In the genomic region with DNA sequence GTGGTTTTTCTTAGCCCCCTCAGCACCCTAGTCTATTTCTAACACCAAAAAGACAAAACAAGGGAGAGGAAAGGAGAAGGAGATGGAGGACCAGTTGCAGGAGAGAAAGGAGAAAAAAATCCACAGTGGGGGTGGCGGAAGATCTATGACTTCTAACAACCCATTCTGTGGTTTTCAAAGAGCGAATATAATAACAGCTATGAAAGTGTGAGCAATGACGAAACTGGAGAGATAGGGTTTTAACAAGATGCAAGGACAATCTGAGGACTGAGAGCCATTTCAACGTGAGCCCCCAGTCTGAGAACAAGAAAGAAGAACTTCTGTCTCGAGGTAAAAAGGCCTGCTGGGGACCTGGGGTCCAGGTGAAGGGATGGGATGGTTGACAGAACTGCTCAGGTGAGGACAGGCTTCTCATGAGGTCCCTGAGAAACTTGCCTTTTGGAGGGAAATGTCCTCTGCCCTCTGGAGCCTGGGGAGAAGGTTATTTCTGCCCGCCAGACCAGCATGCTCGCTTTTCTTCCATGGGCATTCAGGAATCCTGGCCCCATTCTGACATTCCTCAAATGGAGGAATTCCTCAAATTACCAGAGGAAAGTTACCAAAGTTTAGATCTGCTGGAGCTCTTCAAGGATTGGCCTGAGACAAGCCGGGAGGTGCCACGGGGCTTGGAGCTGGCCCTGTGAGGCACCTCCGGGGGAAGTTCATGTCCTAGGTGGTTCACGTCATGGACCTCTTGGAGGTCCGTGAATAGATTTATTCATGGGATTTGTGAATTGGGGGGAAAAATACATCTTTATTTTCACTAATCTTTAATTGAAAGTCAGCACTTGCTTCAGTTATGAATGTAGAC, we compare ENCODE assay signal across 1 cellular context.
TF ChIP-seq lines count a peak whose summit lies in the region.

A gene with protein sequence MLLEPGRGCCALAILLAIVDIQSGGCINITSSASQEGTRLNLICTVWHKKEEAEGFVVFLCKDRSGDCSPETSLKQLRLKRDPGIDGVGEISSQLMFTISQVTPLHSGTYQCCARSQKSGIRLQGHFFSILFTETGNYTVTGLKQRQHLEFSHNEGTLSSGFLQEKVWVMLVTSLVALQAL (plus strand): TSS at position 270 of the 850 bp plus-strand sequence. CDS start 8,829 bp downstream, outside the sequence.

TF ChIP-seq in SK-N-SH treated with all-trans-retinoic acid at 6 μM for 48 hours, 23 proteins besides CTCF, POLR2A, EP300 and RAD21 (continued from another document):
- TF ChIP-seq, protein P1, sequence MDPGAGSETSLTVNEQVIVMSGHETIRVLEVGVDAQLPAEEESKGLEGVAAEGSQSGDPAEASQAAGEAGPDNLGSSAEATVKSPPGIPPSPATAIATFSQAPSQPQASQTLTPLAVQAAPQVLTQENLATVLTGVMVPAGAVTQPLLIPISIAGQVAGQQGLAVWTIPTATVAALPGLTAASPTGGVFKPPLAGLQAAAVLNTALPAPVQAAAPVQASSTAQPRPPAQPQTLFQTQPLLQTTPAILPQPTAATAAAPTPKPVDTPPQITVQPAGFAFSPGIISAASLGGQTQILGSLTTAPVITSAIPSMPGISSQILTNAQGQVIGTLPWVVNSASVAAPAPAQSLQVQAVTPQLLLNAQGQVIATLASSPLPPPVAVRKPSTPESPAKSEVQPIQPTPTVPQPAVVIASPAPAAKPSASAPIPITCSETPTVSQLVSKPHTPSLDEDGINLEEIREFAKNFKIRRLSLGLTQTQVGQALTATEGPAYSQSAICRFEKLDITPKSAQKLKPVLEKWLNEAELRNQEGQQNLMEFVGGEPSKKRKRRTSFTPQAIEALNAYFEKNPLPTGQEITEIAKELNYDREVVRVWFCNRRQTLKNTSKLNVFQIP (CRISPR knock-in tag; IDR thresholded peaks at IDR 0.05; ENCODE audit: borderline replicate concordance, low read depth): no peak
- no peak for TF ChIP-seq OSR1 (CRISPR knock-in tag; IDR thresholded peaks at IDR 0.05)
- TF ChIP-seq ZFP3 (CRISPR knock-in tag; IDR thresholded peaks at IDR 0.05): no peak
- TF ChIP-seq, protein P2, sequence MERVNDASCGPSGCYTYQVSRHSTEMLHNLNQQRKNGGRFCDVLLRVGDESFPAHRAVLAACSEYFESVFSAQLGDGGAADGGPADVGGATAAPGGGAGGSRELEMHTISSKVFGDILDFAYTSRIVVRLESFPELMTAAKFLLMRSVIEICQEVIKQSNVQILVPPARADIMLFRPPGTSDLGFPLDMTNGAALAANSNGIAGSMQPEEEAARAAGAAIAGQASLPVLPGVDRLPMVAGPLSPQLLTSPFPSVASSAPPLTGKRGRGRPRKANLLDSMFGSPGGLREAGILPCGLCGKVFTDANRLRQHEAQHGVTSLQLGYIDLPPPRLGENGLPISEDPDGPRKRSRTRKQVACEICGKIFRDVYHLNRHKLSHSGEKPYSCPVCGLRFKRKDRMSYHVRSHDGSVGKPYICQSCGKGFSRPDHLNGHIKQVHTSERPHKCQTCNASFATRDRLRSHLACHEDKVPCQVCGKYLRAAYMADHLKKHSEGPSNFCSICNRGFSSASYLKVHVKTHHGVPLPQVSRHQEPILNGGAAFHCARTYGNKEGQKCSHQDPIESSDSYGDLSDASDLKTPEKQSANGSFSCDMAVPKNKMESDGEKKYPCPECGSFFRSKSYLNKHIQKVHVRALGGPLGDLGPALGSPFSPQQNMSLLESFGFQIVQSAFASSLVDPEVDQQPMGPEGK (CRISPR knock-in tag; IDR thresholded peaks at IDR 0.05; ENCODE audit: borderline replicate concordance): no peak
